8 cellular contexts compared by ENCODE assay signal in genomic region chr19:19064098-19064722, GRCh38. TPM values are rescaled to one million over a fixed set of nuclear protein-coding genes. Genes with fewer than 3 reads are reported as not detected.
DNase-seq lines count a peak whose midpoint lies in the region; ATAC-seq and TF ChIP-seq lines count a peak whose summit lies in the region.

No MANE protein-coding gene starts in this region.

- ATAC-seq in Right ventricle myocardium inferior, result no peak
- no peak for ATAC-seq in left ventricle myocardium superior

- intact Hi-C loops in Right ventricle myocardium inferior (cut with DNase I) (loop anchor here (10.0 kb wide), 1 partner anchor 261 kb away; the partner anchor contains the start of genes MAU2 and SUGP1), left ventricle myocardium superior (cut with micrococcal nuclease) (no loop called here), breast epithelium (cut with DNase I; ENCODE audit: low total_unique reads) (loop anchor here (1.0 kb wide), 1 partner anchor 73 kb away; no protein-coding TSS in a partner anchor)

- H3K4me3 ChIP-seq in breast epithelium (peak overlapping the region; percentile 73 to 90 (median 87)), mesenchymal stem cell (ENCODE audit: insufficient read depth in 1 of 2, low read depth in 1 of 2, low read length in 2 of 2) (peak overlapping the region; percentile 82 to 91)

- H3K4ac ChIP-seq in mesenchymal stem cell (ENCODE audit: low read depth in 1 of 2, low read length in 2 of 2), result peak overlapping the region in 1 of 2 experiments; percentile 51

- H4K8ac ChIP-seq in mesenchymal stem cell (ENCODE audit: low read length), result peak overlapping the region; percentile 78

- H3K27ac ChIP-seq in breast epithelium (peak overlapping the region; percentile 74 to 88), mesenchymal stem cell (ENCODE audit: low read length, poor library complexity, severe bottlenecking) (no peak overlapping the region)

- H3K9ac ChIP-seq in mesenchymal stem cell (ENCODE audit: low read length), result peak overlapping the region; percentile 85

- H3K27me3 ChIP-seq in breast epithelium (no peaks in the 10 kb centered on the region), mesenchymal stem cell (ENCODE audit: control insufficient read depth in 1 of 2, insufficient read depth in 1 of 2, low read length in 2 of 2) (no peaks in the 10 kb centered on the region)

- H2BK12ac ChIP-seq in mesenchymal stem cell (ENCODE audit: low read length in 2 of 2), result no peak overlapping the region

- peak overlapping the region in 1 of 2 experiments; percentile 53 for H3K14ac ChIP-seq in mesenchymal stem cell (ENCODE audit: low read length in 2 of 2)

- H2BK15ac ChIP-seq in mesenchymal stem cell (ENCODE audit: low read depth, poor library complexity, severe bottlenecking), result no peak overlapping the region

- peak overlapping the region in 1 of 2 experiments; percentile 78 for H3K18ac ChIP-seq in mesenchymal stem cell (ENCODE audit: low read depth in 1 of 2, low read length in 2 of 2)

- DNase-seq in Right ventricle myocardium inferior (ENCODE audit: missing footprints) (peak; percentile 75), left ventricle myocardium superior (no peak), NAMALWA (ENCODE audit: low spot score) (peak; percentile 80), breast epithelium (ENCODE audit: low spot score in 2 of 2) (peak in 1 of 2 donors; percentile 25), mesenchymal stem cell (no peak), CD1c-positive myeloid dendritic cell (ENCODE audit: extremely low spot score) (no peak), KBM-7 (no peak)
- DNase-seq in stimulated activated CD4-positive, alpha-beta T cell treated with anti-CD3 and anti-CD28 coated beads, Interleukin-4, amount 100 ng/mL, for 4 hours, result no peak

- no peak overlapping the region for H2BK5ac ChIP-seq in mesenchymal stem cell (ENCODE audit: low read depth, low read length, poor library complexity, severe bottlenecking)

- H4K91ac ChIP-seq in mesenchymal stem cell (ENCODE audit: low read length), result no peak overlapping the region

- H2BK120ac ChIP-seq in mesenchymal stem cell (ENCODE audit: low read depth, low read length), result no peak overlapping the region

- H2AFZ ChIP-seq in mesenchymal stem cell (ENCODE audit: low read depth, low read length), result peak overlapping the region; percentile 78

- H3K9me3 ChIP-seq in breast epithelium (no peaks in the 10 kb centered on the region), mesenchymal stem cell (ENCODE audit: control insufficient read depth, low read length) (no peaks in the 10 kb centered on the region)

- H3K36me3 ChIP-seq in breast epithelium (no peaks in the 10 kb centered on the region), mesenchymal stem cell (ENCODE audit: control insufficient read depth in 1 of 2, insufficient read depth in 2 of 2, low read depth in 1 of 2, low read length in 2 of 2) (peaks cover 6 to 22% of the 10 kb centered on the region in 2 experiments)

- no peak for TF ChIP-seq CTCF in breast epithelium (IDR thresholded peaks at IDR 0.05)

- WGBS in mesenchymal stem cell, result 13% methylated on average over 21 of the region's 29 CpGs

- H3K4me2 ChIP-seq in mesenchymal stem cell (ENCODE audit: low read length, poor library complexity, severe bottlenecking), result peak overlapping the region; percentile 97

- no peak for TF ChIP-seq POLR2A in breast epithelium (IDR thresholded peaks at IDR 0.05)

- H3K23ac ChIP-seq in mesenchymal stem cell (ENCODE audit: low read length in 2 of 2), result peak overlapping the region in 1 of 2 experiments; percentile 79

- no peak overlapping the region for H2AK5ac ChIP-seq in mesenchymal stem cell (ENCODE audit: low read length, severe bottlenecking)

- H3K4me1 ChIP-seq in breast epithelium (peaks cover 0 to 9% of the 10 kb centered on the region in 2 donors), mesenchymal stem cell (ENCODE audit: control insufficient read depth, insufficient read depth, low read depth, low read length) (peaks cover 22% of the 10 kb centered on the region)

- in situ Hi-C loops in KBM-7 (cut with MboI; ENCODE audit: low pct_unique_long_range_greater_than_20kb, low sequenced_read_pairs), result no loop called here

- peaks cover 7% of the 10 kb centered on the region for H3K79me1 ChIP-seq in mesenchymal stem cell (replicated peaks; ENCODE audit: low read length, poor library complexity, severe bottlenecking)

RNA-seq across cellular contexts. Expression of gene SLC25A42, which starts 0.4 kb away (rescaled TPM):
- total RNA-seq in Right ventricle myocardium inferior (30.9 TPM), left ventricle myocardium superior (29.5 TPM), breast epithelium (10 to 100 TPM in 1 of 3 donors, 1 to 10 TPM in 2; 6.4 to 12.8 (median 9.8) TPM)
- 8.1 TPM for polyA plus RNA-seq in mesenchymal stem cell (2013, experiment 1 of 2)
- polyA plus RNA-seq in mesenchymal stem cell (2013, experiment 2 of 2), result 7.2 TPM

RNA-seq across cellular contexts. Expression of gene ARMC6, which starts 30.8 kb away (rescaled TPM):
- 13.6 TPM for total RNA-seq in Right ventricle myocardium inferior
- total RNA-seq in left ventricle myocardium superior, result 12.2 TPM
- total RNA-seq in breast epithelium, result 10 to 100 TPM; 20.3 to 29.5 (median 27.7) TPM
- polyA plus RNA-seq in mesenchymal stem cell (2013, experiment 1 of 2), result 13.3 TPM
- 13.5 TPM for polyA plus RNA-seq in mesenchymal stem cell (2013, experiment 2 of 2)

RNA-seq across cellular contexts. Expression of gene SUGP2, which starts 30.9 kb away (rescaled TPM):
- total RNA-seq in Right ventricle myocardium inferior, result 68.5 TPM
- total RNA-seq in left ventricle myocardium superior, result 71.9 TPM
- total RNA-seq in breast epithelium, result 10 to 100 TPM; 27.8 to 58.1 (median 56.0) TPM
- polyA plus RNA-seq in mesenchymal stem cell (2013, experiment 1 of 2), result 45.8 TPM
- 43.4 TPM for polyA plus RNA-seq in mesenchymal stem cell (2013, experiment 2 of 2)

Comparison
In these comparisons a context has a peak if more than half of its experiments do, and no peak if none do; other contexts are left out.
1. DNase-seq: peak in Right ventricle myocardium inferior (single experiment) and NAMALWA (single experiment); none in left ventricle myocardium superior (single experiment), mesenchymal stem cell (single experiment), CD1c-positive myeloid dendritic cell (single experiment), stimulated activated CD4-positive, alpha-beta T cell treated with anti-CD3 and anti-CD28 coated beads, Interleukin-4, amount 100 ng/mL, for 4 hours (0 of 2) and KBM-7 (single experiment).